In the genomic region with DNA sequence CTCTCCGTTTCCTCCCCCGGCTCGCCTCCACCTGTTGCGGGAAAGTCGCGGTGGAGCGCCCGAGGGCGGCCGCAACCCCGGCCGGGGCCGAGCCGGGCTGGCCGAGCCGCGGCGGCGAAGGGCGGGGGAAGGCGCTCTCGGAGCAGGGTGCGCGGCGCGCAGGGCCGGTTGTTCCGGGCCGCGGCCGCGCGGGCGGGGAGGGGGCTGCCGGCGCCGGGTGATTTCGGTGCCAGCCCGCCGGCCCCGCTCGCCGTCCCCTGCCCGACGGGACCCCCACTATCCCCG, we compare ENCODE assay signal across 8 cellular contexts. TPM values are rescaled to one million over a fixed set of nuclear protein-coding genes. Genes with fewer than 3 reads are reported as not detected.
DNase-seq lines count a peak whose midpoint lies in the region; ATAC-seq and TF ChIP-seq lines count a peak whose summit lies in the region.

No MANE protein-coding gene starts in this region.

- CTCF ChIA-PET in SK-N-SH (lab: Yijun Ruan, JAX), result interaction anchor here (0.6 to 4.9 kb wide), 47 partner anchors 9 to 1052 kb away, joined by 3 to 41 read pairs (median 5); a partner anchor contains a TSS

- peaks cover 12% of the 10 kb centered on the region; the same call in 1 of the 2 replicates for H3K27me3 ChIP-seq in SK-N-SH (ENCODE audit: insufficient read depth)

- no peaks in the 10 kb centered on the region for H4K20me1 ChIP-seq in SK-N-SH (ENCODE audit: insufficient read depth)

- peak overlapping the region; percentile 34; the same call in 1 of the 2 replicates for H3K9ac ChIP-seq in SK-N-SH

- peak overlapping the region; percentile 79; the same call in 1 of the 2 replicates for H2AFZ ChIP-seq in SK-N-SH (ENCODE audit: low read depth)

- peak; percentile 3 for DNase-seq in stimulated activated CD8-positive, alpha-beta memory T cell treated with anti-CD3 and anti-CD28 coated beads, Interleukin-15, amount 100 ng/mL, for 24 hours (ENCODE audit: low read depth)
- no peak for DNase-seq in stimulated activated CD8-positive, alpha-beta memory T cell treated with anti-CD3 and anti-CD28 coated beads, Interleukin-4, amount 100 ng/mL, for 48 hours
- DNase-seq in SK-N-SH (peak; percentile 89), fibroblast of the aortic adventitia (ENCODE audit: low read depth) (no peak), omental fat pad (ENCODE audit: low spot score) (no peak), NCI-H2081 (lab: John Stamatoyannopoulos, UW) (no peak), NCI-H446 treated with DMSO at 0.1 percent for 48 hours (lab: John Stamatoyannopoulos, UW) (no peak)

- ATAC-seq in HG02852 (IDR thresholded peaks at IDR 0.05; ENCODE audit: unreplicated experiment), result peak; percentile 71
- peak; percentile 77 for ATAC-seq in omental fat pad (ENCODE audit: low FRiP score)

- no peak for TF ChIP-seq EP300 in SK-N-SH (IDR thresholded peaks at IDR 0.05; ENCODE audit: borderline replicate concordance in 1 of 2, low read depth in 1 of 2, low read length in 1 of 2)

- peak overlapping the region; percentile 84 for H3K4me2 ChIP-seq in SK-N-SH

- no peaks in the 10 kb centered on the region for H3K36me3 ChIP-seq in SK-N-SH (replicated peaks in 1 of 2; ENCODE audit: control insufficient read depth in 1 of 2, insufficient read depth in 2 of 2, low read length in 1 of 2)

- WGBS in SK-N-SH (ENCODE audit: low lambda C conversion rate), result 0% methylated on average over 4 of the region's 46 CpGs

- no peaks in the 10 kb centered on the region for H3K9me2 ChIP-seq in SK-N-SH

- TF ChIP-seq CTCF in SK-N-SH (IDR thresholded peaks at IDR 0.05) (no peak), fibroblast of the aortic adventitia (IDR thresholded peaks at IDR 0.05; ENCODE audit: insufficient read depth, low read length) (no peak), omental fat pad (IDR thresholded peaks at IDR 0.05) (no peak)

- peak overlapping the region; percentile 70 to 77 for H3K4me3 ChIP-seq in SK-N-SH (ENCODE audit: low read depth in 2 of 2, low read length in 1 of 2)
- H3K4me3 ChIP-seq in fibroblast of the aortic adventitia (ENCODE audit: low read depth, low read length), result peak overlapping the region; percentile 71

- no peak for TF ChIP-seq RAD21 in SK-N-SH (IDR thresholded peaks at IDR 0.05; ENCODE audit: low read length)

- POLR2A ChIA-PET in SK-N-SH (lab: Yijun Ruan, JAX), result interaction anchor here (1.3 kb wide), 1 partner anchor 260 kb away, joined by 6 read pairs; a partner anchor contains a TSS

- peaks cover 0 to 16% of the 10 kb centered on the region in 2 experiments; a peak in 2 of 4 replicates for H3K4me1 ChIP-seq in SK-N-SH (ENCODE audit: control insufficient read depth in 1 of 2, insufficient read depth in 2 of 2, low read depth in 1 of 2, low read length in 1 of 2)

- no peaks in the 10 kb centered on the region for H3K9me3 ChIP-seq in SK-N-SH

- no peaks in the 10 kb centered on the region for H3K79me2 ChIP-seq in SK-N-SH (ENCODE audit: insufficient read depth)

- peak overlapping the region in 1 of 2 experiments; percentile 55; a peak in 1 of 4 replicates for H3K27ac ChIP-seq in SK-N-SH (ENCODE audit: low read depth in 2 of 2, low read length in 1 of 2)

- H3F3A ChIP-seq in SK-N-SH (replicated peaks; ENCODE audit: insufficient read depth), result peaks cover 3% of the 10 kb centered on the region

TF ChIP-seq in SK-N-SH, 30 proteins besides CTCF, POLR2A, EP300 and RAD21:
- TF ChIP-seq POLR2AphosphoS5 (IDR thresholded peaks at IDR 0.05; ENCODE audit: low read depth, low read length) (no peak), MEF2A (IDR thresholded peaks at IDR 0.05; ENCODE audit: borderline replicate concordance, low read depth) (no peak), FOXJ3 (CRISPR knock-in tag; IDR thresholded peaks at IDR 0.05) (no peak), RCOR1 (IDR thresholded peaks at IDR 0.05; ENCODE audit: low read length) (no peak), EZH2phosphoT487 (IDR thresholded peaks at IDR 0.05; ENCODE audit: borderline replicate concordance, low read depth) (no peak), ELF1 (IDR thresholded peaks at IDR 0.05) (no peak)
- TF ChIP-seq, protein P1, sequence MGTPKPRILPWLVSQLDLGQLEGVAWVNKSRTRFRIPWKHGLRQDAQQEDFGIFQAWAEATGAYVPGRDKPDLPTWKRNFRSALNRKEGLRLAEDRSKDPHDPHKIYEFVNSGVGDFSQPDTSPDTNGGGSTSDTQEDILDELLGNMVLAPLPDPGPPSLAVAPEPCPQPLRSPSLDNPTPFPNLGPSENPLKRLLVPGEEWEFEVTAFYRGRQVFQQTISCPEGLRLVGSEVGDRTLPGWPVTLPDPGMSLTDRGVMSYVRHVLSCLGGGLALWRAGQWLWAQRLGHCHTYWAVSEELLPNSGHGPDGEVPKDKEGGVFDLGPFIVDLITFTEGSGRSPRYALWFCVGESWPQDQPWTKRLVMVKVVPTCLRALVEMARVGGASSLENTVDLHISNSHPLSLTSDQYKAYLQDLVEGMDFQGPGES (IDR thresholded peaks at IDR 0.05; ENCODE audit: low read depth, low read length), result no peak

RNA-seq across cellular contexts. Expression of a gene that starts 0.2 kb away (rescaled TPM):
- 0.76 and 0.97 TPM in 2 replicates for polyA plus RNA-seq in SK-N-SH (2012; rRNA removed)
- 0.99 and 1.3 TPM in 2 replicates for polyA plus RNA-seq in SK-N-SH (2012; cell fraction: cytosol; rRNA removed)
- polyA plus RNA-seq in SK-N-SH (2012; cell fraction: nucleus; rRNA removed), result 1.1 and 1.2 TPM in 2 replicates
- total RNA-seq in fibroblast of the aortic adventitia (ENCODE audit: low replicate concordance) (0.36 and 0.49 TPM in 2 replicates), omental fat pad (1 to 10 TPM; 2.2 to 5.3 (median 4.5) TPM)

Comparison
In these comparisons a context has a peak if more than half of its experiments do, and no peak if none do; other contexts are left out.
1. DNase-seq: peak in stimulated activated CD8-positive, alpha-beta memory T cell treated with anti-CD3 and anti-CD28 coated beads, Interleukin-15, amount 100 ng/mL, for 24 hours (single experiment) and SK-N-SH (single experiment); none in stimulated activated CD8-positive, alpha-beta memory T cell treated with anti-CD3 and anti-CD28 coated beads, Interleukin-4, amount 100 ng/mL, for 48 hours (single experiment), fibroblast of the aortic adventitia (single experiment), omental fat pad (single experiment), NCI-H2081 (0 of 2) and NCI-H446 treated with DMSO at 0.1 percent for 48 hours (single experiment).